14 cellular contexts compared by ENCODE assay signal in the genomic region with DNA sequence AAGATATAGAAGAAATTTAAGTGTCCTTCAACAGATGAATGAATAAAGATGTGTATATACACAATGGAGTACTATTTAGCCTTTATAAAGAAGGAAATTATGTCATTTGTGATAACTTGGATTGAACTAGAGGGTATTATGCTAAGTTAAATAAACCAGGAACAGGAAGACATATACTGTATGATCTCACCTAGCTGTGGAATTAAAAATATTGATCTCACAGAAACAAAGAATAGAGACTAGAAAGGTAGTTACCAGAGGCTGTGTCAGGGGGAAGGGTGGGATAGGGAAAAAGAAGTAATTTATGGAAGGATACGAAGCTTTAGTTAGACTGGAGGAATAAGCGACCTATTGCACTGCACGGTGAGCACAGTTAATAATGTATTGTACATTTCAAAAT. TPM values are rescaled to one million over a fixed set of nuclear protein-coding genes. Genes with fewer than 3 reads are reported as not detected.
DNase-seq lines count a peak whose midpoint lies in the region; ATAC-seq and TF ChIP-seq lines count a peak whose summit lies in the region.
"Had no signal": no experiment of that assay in that cellular context is flagged by ENCODE, and none has a peak within 500 bp of the region (broad histone marks: within the 10 kb centered on the region; RNA-seq: fewer than 3 reads in every experiment).

No MANE protein-coding gene starts in this region.

- intact Hi-C loops in Calu3 (cut with micrococcal nuclease; ENCODE audit: unreplicated experiment) (loop anchor here (2.0 to 10.0 kb wide), 5 partner anchors 156 to 913 kb away; a partner anchor contains a TSS), esophagus squamous epithelium (cut with DNase I) (no loop called here)

- no peak for TF ChIP-seq POLR2A in esophagus squamous epithelium (IDR thresholded peaks at IDR 0.05)

- peak; percentile 20; the same call in 2 of the 3 replicates for ATAC-seq in SK-N-SH treated with all-trans-retinoic acid at 6 μM for 48 hours
- no peak for ATAC-seq in stimulated activated effector memory CD8-positive, alpha-beta T cell treated with anti-CD3 and anti-CD28 coated beads, Interleukin-12 subunit alpha, Interleukin-12 subunit beta, amount 100 ng/mL, for 72 hours

- TF ChIP-seq CTCF in Calu3 (IDR thresholded peaks at IDR 0.05; ENCODE audit: unreplicated experiment) (no peak), esophagus squamous epithelium (IDR thresholded peaks at IDR 0.05) (no peak)

- peaks cover 57% of the 10 kb centered on the region for H3K4me1 Mint-ChIP-seq in activated naive CD4-positive, alpha-beta T cell treated with anti-CD3 and anti-CD28 coated beads, Interleukin-2, amount 50 U/mL, for 24 hours
- peaks cover 9% of the 10 kb centered on the region for H3K4me1 Mint-ChIP-seq in Calu3 (ENCODE audit: low read depth, unreplicated experiment)
- peaks cover 47% of the 10 kb centered on the region for H3K4me1 Mint-ChIP-seq in stimulated activated effector memory CD8-positive, alpha-beta T cell treated with anti-CD3 and anti-CD28 coated beads, Interleukin-12 subunit alpha, Interleukin-12 subunit beta, amount 100 ng/mL, for 72 hours
- H3K4me1 Mint-ChIP-seq: mesothelial cell of epicardium had no signal

- no peaks in the 10 kb centered on the region for H3K36me3 Mint-ChIP-seq in activated naive CD4-positive, alpha-beta T cell treated with anti-CD3 and anti-CD28 coated beads, Interleukin-2, amount 50 U/mL, for 24 hours
- peaks cover 8% of the 10 kb centered on the region for H3K36me3 Mint-ChIP-seq in Calu3 (ENCODE audit: insufficient read depth, unreplicated experiment)
- peaks cover 9% of the 10 kb centered on the region for H3K36me3 Mint-ChIP-seq in stimulated activated effector memory CD8-positive, alpha-beta T cell treated with anti-CD3 and anti-CD28 coated beads, Interleukin-12 subunit alpha, Interleukin-12 subunit beta, amount 100 ng/mL, for 72 hours
- H3K36me3 Mint-ChIP-seq: mesothelial cell of epicardium had no signal

- H3K9me3 Mint-ChIP-seq in activated naive CD4-positive, alpha-beta T cell treated with anti-CD3 and anti-CD28 coated beads, Interleukin-2, amount 50 U/mL, for 24 hours: no peaks in the 10 kb centered on the region
- peaks cover 2% of the 10 kb centered on the region for H3K9me3 Mint-ChIP-seq in Calu3 (ENCODE audit: low read depth, unreplicated experiment)
- no peaks in the 10 kb centered on the region for H3K9me3 Mint-ChIP-seq in stimulated activated effector memory CD8-positive, alpha-beta T cell treated with anti-CD3 and anti-CD28 coated beads, Interleukin-12 subunit alpha, Interleukin-12 subunit beta, amount 100 ng/mL, for 72 hours
- H3K9me3 Mint-ChIP-seq: mesothelial cell of epicardium had no signal

- H3K27me3 ChIP-seq in esophagus squamous epithelium: no peaks in the 10 kb centered on the region
- H3K27me3 ChIP-seq: gastroesophageal sphincter, sigmoid colon, thyroid gland, uterus had no signal

- no peak for DNase-seq in activated naive CD4-positive, alpha-beta T cell (lab: John Stamatoyannopoulos, UW)
- DNase-seq in Calu3 (no peak), esophagus squamous epithelium (lab: John Stamatoyannopoulos, UW) (no peak)
- no peak for DNase-seq in stimulated activated effector memory CD8-positive, alpha-beta T cell treated with anti-CD3 and anti-CD28 coated beads, Interleukin-12 subunit alpha, Interleukin-12 subunit beta, amount 100 ng/mL, for 72 hours (ENCODE audit: low spot score in 2 of 2)
- no peak for DNase-seq in effector CD8-positive, alpha-beta T cell (lab: John Stamatoyannopoulos, UW)

- CTCF ChIA-PET in Calu3 (lab: Charles Lee): interaction anchor here (0.8 to 1.8 kb wide), 8 partner anchors 9 to 883 kb away, joined by 3 to 11 read pairs (median 3); a partner anchor contains a TSS

- BruUV-seq in Calu3 (replicated peaks; lab: Mats Ljungman, UMichigan): no TSS peak

- H3K27me3 Mint-ChIP-seq in activated naive CD4-positive, alpha-beta T cell treated with anti-CD3 and anti-CD28 coated beads, Interleukin-2, amount 50 U/mL, for 24 hours: no peaks in the 10 kb centered on the region
- peaks cover 34% of the 10 kb centered on the region for H3K27me3 Mint-ChIP-seq in Calu3 (ENCODE audit: unreplicated experiment)

- H3K4me1 ChIP-seq in esophagus squamous epithelium: peaks cover 6 to 21% (median 8%) of the 10 kb centered on the region in 3 donors
- H3K4me1 ChIP-seq: BE2C, psoas muscle, uterus had no signal

- 32 to 33% methylated on average over 3 of the region's 3 CpGs for WGBS in esophagus squamous epithelium, 2 donors

- no peaks in the 10 kb centered on the region for H3K9me3 ChIP-seq in esophagus squamous epithelium
- H3K9me3 ChIP-seq: BE2C, gastroesophageal sphincter, psoas muscle, sigmoid colon, thyroid gland, uterus had no signal

- no peak overlapping the region for H3K4me3 Mint-ChIP-seq in activated naive CD4-positive, alpha-beta T cell treated with anti-CD3 and anti-CD28 coated beads, Interleukin-2, amount 50 U/mL, for 24 hours
- peak overlapping the region; percentile 32 for H3K4me3 Mint-ChIP-seq in Calu3 (ENCODE audit: low read depth, unreplicated experiment)
- peak overlapping the region; percentile 52 for H3K4me3 Mint-ChIP-seq in stimulated activated effector memory CD8-positive, alpha-beta T cell treated with anti-CD3 and anti-CD28 coated beads, Interleukin-12 subunit alpha, Interleukin-12 subunit beta, amount 100 ng/mL, for 72 hours
- H3K4me3 Mint-ChIP-seq: mesothelial cell of epicardium had no signal

- H3K4me3 ChIP-seq in esophagus squamous epithelium: no peak overlapping the region
- H3K4me3 ChIP-seq: gastroesophageal sphincter, psoas muscle, sigmoid colon, thyroid gland, uterus had no signal

- no peak overlapping the region for H3K27ac ChIP-seq in esophagus squamous epithelium
- H3K27ac ChIP-seq: psoas muscle, thyroid gland, uterus had no signal

- H3K36me3 ChIP-seq in esophagus squamous epithelium: no peaks in the 10 kb centered on the region
- H3K36me3 ChIP-seq: BE2C, gastroesophageal sphincter, sigmoid colon, thyroid gland, uterus had no signal

- peak overlapping the region; percentile 96 for H3K27ac Mint-ChIP-seq in activated naive CD4-positive, alpha-beta T cell treated with anti-CD3 and anti-CD28 coated beads, Interleukin-2, amount 50 U/mL, for 24 hours
- H3K27ac Mint-ChIP-seq in Calu3 (ENCODE audit: unreplicated experiment): no peak overlapping the region
- no peak overlapping the region for H3K27ac Mint-ChIP-seq in stimulated activated effector memory CD8-positive, alpha-beta T cell treated with anti-CD3 and anti-CD28 coated beads, Interleukin-12 subunit alpha, Interleukin-12 subunit beta, amount 100 ng/mL, for 72 hours
- H3K27ac Mint-ChIP-seq: mesothelial cell of epicardium had no signal

TF ChIP-seq in SK-N-SH treated with all-trans-retinoic acid at 6 μM for 48 hours, 23 proteins besides CTCF, POLR2A, EP300 and RAD21 (continues in another document):
- no peak for TF ChIP-seq ZNF8 (CRISPR knock-in tag; IDR thresholded peaks at IDR 0.05)
- TF ChIP-seq GLIS3 (CRISPR knock-in tag; IDR thresholded peaks at IDR 0.05): no peak
- TF ChIP-seq RARB (CRISPR knock-in tag; IDR thresholded peaks at IDR 0.05): no peak
- TF ChIP-seq, protein P1, sequence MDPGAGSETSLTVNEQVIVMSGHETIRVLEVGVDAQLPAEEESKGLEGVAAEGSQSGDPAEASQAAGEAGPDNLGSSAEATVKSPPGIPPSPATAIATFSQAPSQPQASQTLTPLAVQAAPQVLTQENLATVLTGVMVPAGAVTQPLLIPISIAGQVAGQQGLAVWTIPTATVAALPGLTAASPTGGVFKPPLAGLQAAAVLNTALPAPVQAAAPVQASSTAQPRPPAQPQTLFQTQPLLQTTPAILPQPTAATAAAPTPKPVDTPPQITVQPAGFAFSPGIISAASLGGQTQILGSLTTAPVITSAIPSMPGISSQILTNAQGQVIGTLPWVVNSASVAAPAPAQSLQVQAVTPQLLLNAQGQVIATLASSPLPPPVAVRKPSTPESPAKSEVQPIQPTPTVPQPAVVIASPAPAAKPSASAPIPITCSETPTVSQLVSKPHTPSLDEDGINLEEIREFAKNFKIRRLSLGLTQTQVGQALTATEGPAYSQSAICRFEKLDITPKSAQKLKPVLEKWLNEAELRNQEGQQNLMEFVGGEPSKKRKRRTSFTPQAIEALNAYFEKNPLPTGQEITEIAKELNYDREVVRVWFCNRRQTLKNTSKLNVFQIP (CRISPR knock-in tag; IDR thresholded peaks at IDR 0.05; ENCODE audit: borderline replicate concordance, low read depth): no peak
- TF ChIP-seq TCF4 (CRISPR knock-in tag; IDR thresholded peaks at IDR 0.05; ENCODE audit: borderline replicate concordance): no peak
- TF ChIP-seq ARNTL (CRISPR knock-in tag; IDR thresholded peaks at IDR 0.05; ENCODE audit: borderline replicate concordance, low read depth): no peak
- no peak for TF ChIP-seq ISL1 (CRISPR knock-in tag; IDR thresholded peaks at IDR 0.05)
- TF ChIP-seq TOX (CRISPR knock-in tag; IDR thresholded peaks at IDR 0.05; ENCODE audit: borderline replicate concordance): no peak
- TF ChIP-seq ZNF70 (CRISPR knock-in tag; IDR thresholded peaks at IDR 0.05): no peak
- TF ChIP-seq, protein P2, sequence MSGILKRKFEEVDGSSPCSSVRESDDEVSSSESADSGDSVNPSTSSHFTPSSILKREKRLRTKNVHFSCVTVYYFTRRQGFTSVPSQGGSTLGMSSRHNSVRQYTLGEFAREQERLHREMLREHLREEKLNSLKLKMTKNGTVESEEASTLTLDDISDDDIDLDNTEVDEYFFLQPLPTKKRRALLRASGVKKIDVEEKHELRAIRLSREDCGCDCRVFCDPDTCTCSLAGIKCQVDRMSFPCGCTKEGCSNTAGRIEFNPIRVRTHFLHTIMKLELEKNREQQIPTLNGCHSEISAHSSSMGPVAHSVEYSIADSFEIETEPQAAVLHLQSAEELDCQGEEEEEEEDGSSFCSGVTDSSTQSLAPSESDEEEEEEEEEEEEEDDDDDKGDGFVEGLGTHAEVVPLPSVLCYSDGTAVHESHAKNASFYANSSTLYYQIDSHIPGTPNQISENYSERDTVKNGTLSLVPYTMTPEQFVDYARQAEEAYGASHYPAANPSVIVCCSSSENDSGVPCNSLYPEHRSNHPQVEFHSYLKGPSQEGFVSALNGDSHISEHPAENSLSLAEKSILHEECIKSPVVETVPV (CRISPR knock-in tag; IDR thresholded peaks at IDR 0.05): no peak
- TF ChIP-seq CSDC2 (CRISPR knock-in tag; IDR thresholded peaks at IDR 0.05): no peak
- no peak for TF ChIP-seq PPARA (CRISPR knock-in tag; IDR thresholded peaks at IDR 0.05; ENCODE audit: borderline replicate concordance)

RNA-seq across cellular contexts. Expression of a gene that starts 5.4 kb away (rescaled TPM):
- 31.3 and 34.6 TPM in 2 replicates for total RNA-seq in Calu3 (2022)
- total RNA-seq in esophagus squamous epithelium: 10 to 100 TPM in 3 of 4 donors, 1 to 10 TPM in 1; 9.9 to 14.7 (median 12.4) TPM
